ENCODE assay signal across 18 cellular contexts in genomic region chrX:85907316-85907715, GRCh38.
DNase-seq lines count a peak whose midpoint lies in the region; ATAC-seq and FAIRE-seq lines count a peak whose summit lies in the region.
"Had no signal": no experiment of that assay in that cellular context is flagged by ENCODE, and none has a peak within 500 bp of the region (broad histone marks: within the 10 kb centered on the region; RNA-seq: fewer than 3 reads in every experiment).

No MANE protein-coding gene starts in this region.

- H4K20me1 ChIP-seq in BLaER1: no peaks in the 10 kb centered on the region

- peaks cover 69% of the 10 kb centered on the region for H3K27me3 ChIP-seq in BLaER1

- H3K9ac ChIP-seq in BLaER1: no peak overlapping the region

- H3K4me3 ChIP-seq in BLaER1: no peak overlapping the region

- H3K27me3 Mint-ChIP-seq in naive B cell: no peaks in the 10 kb centered on the region
- H3K27me3 Mint-ChIP-seq: CD4-positive, alpha-beta T cell had no signal

- H3K36me3 Mint-ChIP-seq in naive B cell: no peaks in the 10 kb centered on the region

- peak overlapping the region; percentile 36 for H3K4me2 ChIP-seq in BLaER1

- H3K9me3 ChIP-seq in BLaER1: no peaks in the 10 kb centered on the region
- H3K9me3 ChIP-seq: Caco-2 had no signal

- FAIRE-seq in urothelium cell line (lab: Jason Lieb, UNC): no peak
- FAIRE-seq: D721Med, GM12892, H1 had no signal

- peak overlapping the region; percentile 28 to 90 (median 70) for H3K27ac Mint-ChIP-seq in naive B cell
- H3K27ac Mint-ChIP-seq: CD4-positive, alpha-beta T cell had no signal

- H3K4me3 Mint-ChIP-seq in naive B cell: peak overlapping the region; percentile 7 to 84 (median 60)
- H3K4me3 Mint-ChIP-seq: CD4-positive, alpha-beta T cell; H9 had no signal

- peaks cover 13% of the 10 kb centered on the region for H3K4me1 ChIP-seq in BLaER1
- H3K4me1 ChIP-seq: Caco-2 had no signal

- ATAC-seq in GM18502 (IDR thresholded peaks at IDR 0.05; ENCODE audit: poor library complexity, unreplicated experiment) (peak; percentile 44), GM21576 (IDR thresholded peaks at IDR 0.05; ENCODE audit: unreplicated experiment) (peak; percentile 45), naive B cell (ENCODE audit: low read depth in 2 of 2) (peak; percentile 41 to 60)

- no peaks in the 10 kb centered on the region for H3K36me3 ChIP-seq in BLaER1

- peaks cover 16 to 32% (median 23%) of the 10 kb centered on the region in 3 donors for H3K4me1 Mint-ChIP-seq in naive B cell

- DNase-seq in naive B cell: no peak
- DNase-seq in pons (ENCODE audit: low spot score): no peak
- DNase-seq in T-helper 9 cell: no peak
- no peak for DNase-seq in urothelium cell line (ENCODE audit: low spot score)
- no peak for DNase-seq in stimulated activated CD4-positive, alpha-beta T cell treated with anti-CD3 and anti-CD28 coated beads, Interleukin-2, amount 100 ng/mL, for 24 hours
- DNase-seq: 8988T; Caco-2; CD4-positive, alpha-beta T cell; GDM1; H9; KG1 had no signal

- H3K27ac ChIP-seq in BLaER1: no peak overlapping the region
- H3K27ac ChIP-seq: C4-2B had no signal

- no peaks in the 10 kb centered on the region for H3K9me3 Mint-ChIP-seq in naive B cell
- H3K9me3 Mint-ChIP-seq: CD4-positive, alpha-beta T cell had no signal
